Comparison of ENCODE assay signal across 3 cellular contexts in the genomic region with DNA sequence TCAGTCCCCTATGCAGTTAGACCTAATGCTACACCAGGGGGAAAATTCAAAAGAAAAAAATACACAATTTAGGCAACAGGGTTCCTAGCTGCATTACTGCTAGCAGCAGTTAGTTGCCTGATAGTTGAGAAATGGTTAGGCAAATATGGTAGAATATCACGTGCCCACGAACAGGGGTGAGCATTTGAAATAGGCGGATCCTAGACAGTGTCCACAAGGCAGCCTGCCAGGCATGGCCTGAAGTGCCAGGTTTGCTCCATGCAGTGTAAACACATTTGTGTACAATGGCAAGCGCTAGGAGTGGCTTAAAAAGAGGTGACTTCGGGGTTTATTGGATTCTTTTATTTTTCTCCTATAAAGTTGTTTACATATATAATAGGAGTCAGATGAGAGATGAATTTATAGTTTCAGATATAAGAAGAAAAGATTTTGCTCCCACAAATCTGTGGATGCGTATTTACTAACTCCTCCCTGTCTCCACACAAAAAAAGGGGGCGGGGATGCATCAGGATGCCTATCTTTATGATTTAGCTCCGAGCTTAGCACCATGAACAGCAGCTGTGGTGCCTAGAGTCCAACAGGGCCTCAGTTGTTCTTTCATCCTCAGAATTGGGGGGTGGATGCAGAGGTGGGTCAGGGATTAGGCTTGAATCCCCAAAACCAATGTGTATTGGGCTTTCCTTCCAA.
TF ChIP-seq lines count a peak whose summit lies in the region.

No MANE protein-coding gene starts in this region.

TF ChIP-seq in A549, 52 proteins besides CTCF, POLR2A, EP300 and RAD21:
- TF ChIP-seq, protein P1, sequence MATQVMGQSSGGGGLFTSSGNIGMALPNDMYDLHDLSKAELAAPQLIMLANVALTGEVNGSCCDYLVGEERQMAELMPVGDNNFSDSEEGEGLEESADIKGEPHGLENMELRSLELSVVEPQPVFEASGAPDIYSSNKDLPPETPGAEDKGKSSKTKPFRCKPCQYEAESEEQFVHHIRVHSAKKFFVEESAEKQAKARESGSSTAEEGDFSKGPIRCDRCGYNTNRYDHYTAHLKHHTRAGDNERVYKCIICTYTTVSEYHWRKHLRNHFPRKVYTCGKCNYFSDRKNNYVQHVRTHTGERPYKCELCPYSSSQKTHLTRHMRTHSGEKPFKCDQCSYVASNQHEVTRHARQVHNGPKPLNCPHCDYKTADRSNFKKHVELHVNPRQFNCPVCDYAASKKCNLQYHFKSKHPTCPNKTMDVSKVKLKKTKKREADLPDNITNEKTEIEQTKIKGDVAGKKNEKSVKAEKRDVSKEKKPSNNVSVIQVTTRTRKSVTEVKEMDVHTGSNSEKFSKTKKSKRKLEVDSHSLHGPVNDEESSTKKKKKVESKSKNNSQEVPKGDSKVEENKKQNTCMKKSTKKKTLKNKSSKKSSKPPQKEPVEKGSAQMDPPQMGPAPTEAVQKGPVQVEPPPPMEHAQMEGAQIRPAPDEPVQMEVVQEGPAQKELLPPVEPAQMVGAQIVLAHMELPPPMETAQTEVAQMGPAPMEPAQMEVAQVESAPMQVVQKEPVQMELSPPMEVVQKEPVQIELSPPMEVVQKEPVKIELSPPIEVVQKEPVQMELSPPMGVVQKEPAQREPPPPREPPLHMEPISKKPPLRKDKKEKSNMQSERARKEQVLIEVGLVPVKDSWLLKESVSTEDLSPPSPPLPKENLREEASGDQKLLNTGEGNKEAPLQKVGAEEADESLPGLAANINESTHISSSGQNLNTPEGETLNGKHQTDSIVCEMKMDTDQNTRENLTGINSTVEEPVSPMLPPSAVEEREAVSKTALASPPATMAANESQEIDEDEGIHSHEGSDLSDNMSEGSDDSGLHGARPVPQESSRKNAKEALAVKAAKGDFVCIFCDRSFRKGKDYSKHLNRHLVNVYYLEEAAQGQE (IDR thresholded peaks at IDR 0.05), result no peak
- TF ChIP-seq, protein P2, sequence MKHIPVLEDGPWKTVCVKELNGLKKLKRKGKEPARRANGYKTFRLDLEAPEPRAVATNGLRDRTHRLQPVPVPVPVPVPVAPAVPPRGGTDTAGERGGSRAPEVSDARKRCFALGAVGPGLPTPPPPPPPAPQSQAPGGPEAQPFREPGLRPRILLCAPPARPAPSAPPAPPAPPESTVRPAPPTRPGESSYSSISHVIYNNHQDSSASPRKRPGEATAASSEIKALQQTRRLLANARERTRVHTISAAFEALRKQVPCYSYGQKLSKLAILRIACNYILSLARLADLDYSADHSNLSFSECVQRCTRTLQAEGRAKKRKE (CRISPR knock-in tag; IDR thresholded peaks at IDR 0.05; ENCODE audit: low read depth), result no peak
- TF ChIP-seq PHF8 (IDR thresholded peaks at IDR 0.05; ENCODE audit: borderline replicate concordance, low read depth) (no peak), USF2 (IDR thresholded peaks at IDR 0.05) (no peak), SREBF2 (IDR thresholded peaks at IDR 0.05) (no peak), FOSB (CRISPR knock-in tag; IDR thresholded peaks at IDR 0.05) (no peak), TFCP2L1 (CRISPR knock-in tag; IDR thresholded peaks at IDR 0.05) (no peak), ZNF302 (CRISPR knock-in tag; IDR thresholded peaks at IDR 0.05) (no peak)
- TF ChIP-seq, protein P3, sequence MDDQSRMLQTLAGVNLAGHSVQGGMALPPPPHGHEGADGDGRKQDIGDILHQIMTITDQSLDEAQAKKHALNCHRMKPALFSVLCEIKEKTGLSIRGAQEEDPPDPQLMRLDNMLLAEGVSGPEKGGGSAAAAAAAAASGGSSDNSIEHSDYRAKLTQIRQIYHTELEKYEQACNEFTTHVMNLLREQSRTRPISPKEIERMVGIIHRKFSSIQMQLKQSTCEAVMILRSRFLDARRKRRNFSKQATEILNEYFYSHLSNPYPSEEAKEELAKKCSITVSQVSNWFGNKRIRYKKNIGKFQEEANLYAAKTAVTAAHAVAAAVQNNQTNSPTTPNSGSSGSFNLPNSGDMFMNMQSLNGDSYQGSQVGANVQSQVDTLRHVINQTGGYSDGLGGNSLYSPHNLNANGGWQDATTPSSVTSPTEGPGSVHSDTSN (IDR thresholded peaks at IDR 0.05), result no peak

TF ChIP-seq in liver, 16 proteins besides CTCF, POLR2A, EP300 and RAD21:
- TF ChIP-seq FOXA1 (IDR thresholded peaks at IDR 0.05) (peak; percentile 100), GABPA (IDR thresholded peaks at IDR 0.05 in 1 of 2, conservative IDR thresholded peaks at IDR 0.05 in 1 of 2) (no peak), HNF4G (IDR thresholded peaks at IDR 0.05) (no peak), JUND (IDR thresholded peaks at IDR 0.05) (peak in 1 of 2 donors; percentile 37), ATF3 (IDR thresholded peaks at IDR 0.05) (peak; percentile 36), TAF1 (conservative IDR thresholded peaks at IDR 0.05) (no peak), RXRA (IDR thresholded peaks at IDR 0.05) (peak; percentile 56 to 87), SP1 (IDR thresholded peaks at IDR 0.05) (peak; percentile 67), EGR1 (IDR thresholded peaks at IDR 0.05; ENCODE audit: low read depth in 2 of 2) (peak in 1 of 2 donors; percentile 49), FOXA2 (IDR thresholded peaks at IDR 0.05) (peak; percentile 100), NR2F2 (IDR thresholded peaks at IDR 0.05) (no peak), YY1 (IDR thresholded peaks at IDR 0.05) (peak; percentile 90), HNF4A (conservative IDR thresholded peaks at IDR 0.05) (peak; percentile 48 to 81), MAX (IDR thresholded peaks at IDR 0.05) (peak; percentile 76)
- TF ChIP-seq, protein P4, sequence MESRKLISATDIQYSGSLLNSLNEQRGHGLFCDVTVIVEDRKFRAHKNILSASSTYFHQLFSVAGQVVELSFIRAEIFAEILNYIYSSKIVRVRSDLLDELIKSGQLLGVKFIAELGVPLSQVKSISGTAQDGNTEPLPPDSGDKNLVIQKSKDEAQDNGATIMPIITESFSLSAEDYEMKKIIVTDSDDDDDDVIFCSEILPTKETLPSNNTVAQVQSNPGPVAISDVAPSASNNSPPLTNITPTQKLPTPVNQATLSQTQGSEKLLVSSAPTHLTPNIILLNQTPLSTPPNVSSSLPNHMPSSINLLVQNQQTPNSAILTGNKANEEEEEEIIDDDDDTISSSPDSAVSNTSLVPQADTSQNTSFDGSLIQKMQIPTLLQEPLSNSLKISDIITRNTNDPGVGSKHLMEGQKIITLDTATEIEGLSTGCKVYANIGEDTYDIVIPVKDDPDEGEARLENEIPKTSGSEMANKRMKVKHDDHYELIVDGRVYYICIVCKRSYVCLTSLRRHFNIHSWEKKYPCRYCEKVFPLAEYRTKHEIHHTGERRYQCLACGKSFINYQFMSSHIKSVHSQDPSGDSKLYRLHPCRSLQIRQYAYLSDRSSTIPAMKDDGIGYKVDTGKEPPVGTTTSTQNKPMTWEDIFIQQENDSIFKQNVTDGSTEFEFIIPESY (IDR thresholded peaks at IDR 0.05), result peak; percentile 85
- TF ChIP-seq, protein P1 (IDR thresholded peaks at IDR 0.05), result peak; percentile 38

TF ChIP-seq in SK-N-SH, 30 proteins besides CTCF, POLR2A, EP300 and RAD21:
- TF ChIP-seq FOXJ3 (CRISPR knock-in tag; IDR thresholded peaks at IDR 0.05) (no peak), CHD2 (IDR thresholded peaks at IDR 0.05; ENCODE audit: low read length, partially characterized antibody) (no peak), NFIC (IDR thresholded peaks at IDR 0.05; ENCODE audit: borderline replicate concordance) (no peak), IRF3 (IDR thresholded peaks at IDR 0.05; ENCODE audit: low read depth, low read length) (no peak), FOXM1 (IDR thresholded peaks at IDR 0.05; ENCODE audit: low read depth) (no peak), NRF1 (IDR thresholded peaks at IDR 0.05; ENCODE audit: low read depth, low read length) (no peak), RCOR1 (IDR thresholded peaks at IDR 0.05; ENCODE audit: low read length) (no peak), RXRA (IDR thresholded peaks at IDR 0.05; ENCODE audit: borderline replicate concordance, low read depth) (no peak), MEF2A (IDR thresholded peaks at IDR 0.05; ENCODE audit: borderline replicate concordance, low read depth) (no peak), JUND (IDR thresholded peaks at IDR 0.05) (no peak), TEAD4 (IDR thresholded peaks at IDR 0.05; ENCODE audit: borderline replicate concordance, insufficient read depth) (no peak), RFX5 (IDR thresholded peaks at IDR 0.05; ENCODE audit: low read length) (no peak)
- TF ChIP-seq, protein P5, sequence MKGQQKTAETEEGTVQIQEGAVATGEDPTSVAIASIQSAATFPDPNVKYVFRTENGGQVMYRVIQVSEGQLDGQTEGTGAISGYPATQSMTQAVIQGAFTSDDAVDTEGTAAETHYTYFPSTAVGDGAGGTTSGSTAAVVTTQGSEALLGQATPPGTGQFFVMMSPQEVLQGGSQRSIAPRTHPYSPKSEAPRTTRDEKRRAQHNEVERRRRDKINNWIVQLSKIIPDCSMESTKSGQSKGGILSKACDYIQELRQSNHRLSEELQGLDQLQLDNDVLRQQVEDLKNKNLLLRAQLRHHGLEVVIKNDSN (IDR thresholded peaks at IDR 0.05; ENCODE audit: borderline replicate concordance, low read depth), result no peak
- TF ChIP-seq, protein P1 (IDR thresholded peaks at IDR 0.05; ENCODE audit: low read depth, low read length), result no peak
